7 cellular contexts compared by ENCODE assay signal in genomic region chr20:23907579-23907978, GRCh38.
"Had no signal": no experiment of that assay in that cellular context is flagged by ENCODE, and none has a peak within 500 bp of the region (broad histone marks: within the 10 kb centered on the region; RNA-seq: fewer than 3 reads in every experiment).

No MANE protein-coding gene starts in this region.

- H3K4me3 Mint-ChIP-seq: IgD-negative memory B cell had no signal

- H3K27ac ChIP-seq: HL-60, KMS-11 had no signal

- DNase-seq: IMR-90, KBM-7, KG1 had no signal

- H3K4me3 ChIP-seq: K562 had no signal

- H3K27ac Mint-ChIP-seq: IgD-negative memory B cell had no signal
